In genomic region chr13:110978390-110978789, GRCh38 we compare ENCODE assay signal across 31 cellular contexts.
"Had no signal": no experiment of that assay in that cellular context is flagged by ENCODE, and none has a peak within 500 bp of the region (broad histone marks: within the 10 kb centered on the region; RNA-seq: fewer than 3 reads in every experiment).

No MANE protein-coding gene starts in this region.

- H3K36me3 Mint-ChIP-seq: activated naive CD4-positive, alpha-beta T cell treated with anti-CD3 and anti-CD28 coated beads, Interleukin-2, amount 50 U/mL, for 24 hours; activated naive CD8-positive, alpha-beta T cell treated with anti-CD3 and anti-CD28 coated beads, Interleukin-2, amount 10 ng/mL, durations not matched to agents 7 days and 5 days had no signal

- H3K27me3 ChIP-seq: body of pancreas, breast epithelium, Peyer's patch had no signal

- ATAC-seq: activated CD8-positive, alpha-beta T cell treated with anti-CD3 and anti-CD28 coated beads for 36 hours; body of pancreas; PC-3 had no signal

- H3K4me1 Mint-ChIP-seq: activated naive CD4-positive, alpha-beta T cell treated with anti-CD3 and anti-CD28 coated beads, Interleukin-2, amount 50 U/mL, for 24 hours; activated naive CD8-positive, alpha-beta T cell treated with anti-CD3 and anti-CD28 coated beads, Interleukin-2, amount 10 ng/mL, durations not matched to agents 7 days and 5 days had no signal

- H3K27ac Mint-ChIP-seq: activated CD4-positive, alpha-beta T cell treated with anti-CD3 and anti-CD28 coated beads, Interleukin-2, amount 10 ng/mL, durations not matched to agents 24 days and 14 days; activated CD8-positive, alpha-beta T cell treated with anti-CD3 and anti-CD28 coated beads for 36 hours; activated naive CD4-positive, alpha-beta T cell treated with anti-CD3 and anti-CD28 coated beads, Interleukin-2, amount 50 U/mL, for 24 hours; activated naive CD8-positive, alpha-beta T cell treated with anti-CD3 and anti-CD28 coated beads, Interleukin-2, amount 10 ng/mL, durations not matched to agents 7 days and 5 days; activated T-cell treated with anti-CD3 and anti-CD28 coated beads, Interleukin-2, amount 50 U/mL, for 72 hours; activated T-helper 2 cell treated with anti-CD3 and anti-CD28 coated beads, Interferon-gamma antibody, Interleukin-2, Interleukin-4, amounts not matched to agents 10 μg/mL and 5 μg/mL and 100 μg/mL, durations not matched to agents 14 hours and 24 hours and 36 hours; T-helper 1 cell treated with Interleukin-12 subunit alpha and Interleukin-12 subunit beta and Interleukin-4 antibody, amounts not matched to agents 30 μg/mL and 1 μg/mL, for 36 hours; T-helper 2 cell treated with Interferon-gamma antibody and Interleukin-4, amounts not matched to agents 5 μg/mL and 100 μg/mL, for 36 hours had no signal

- H3K4me1 ChIP-seq: body of pancreas, breast epithelium, Peyer's patch, SJSA1 had no signal

- H3K9ac ChIP-seq: SK-N-SH had no signal

- H3K4me3 ChIP-seq: body of pancreas, breast epithelium, Peyer's patch, SJSA1 had no signal

- H3K27ac ChIP-seq: body of pancreas, breast epithelium, Peyer's patch, SJSA1 had no signal

- FAIRE-seq: astrocyte, TTC549 had no signal

- DNase-seq: activated CD4-positive, alpha-beta T cell treated with anti-CD3 and anti-CD28 coated beads, Interleukin-2, amount 10 ng/mL, durations not matched to agents 24 days and 14 days; activated CD4-positive, alpha-beta T cell treated with anti-CD3 and anti-CD28 coated beads, Interleukin-2, amount 50 U/mL, for 4 hours; activated CD8-positive, alpha-beta T cell treated with anti-CD3 and anti-CD28 coated beads for 36 hours; activated gamma-delta T cell; activated naive CD4-positive, alpha-beta T cell treated with Interleukin-2 at 50 U/mL for 16 hours; activated naive CD8-positive, alpha-beta T cell treated with anti-CD3 and anti-CD28 coated beads, Interleukin-2, amount 10 ng/mL, durations not matched to agents 7 days and 5 days; activated T-cell treated with anti-CD3 and anti-CD28 coated beads, Interleukin-2, amount 50 U/mL, for 1 hour; activated T-cell treated with anti-CD3 and anti-CD28 coated beads, Interleukin-2, amount 50 U/mL, for 72 hours; body of pancreas; Karpas-422; NCI-H1105; NCI-H1417 treated with DMSO at 0.1 percent for 48 hours; NCI-H187 treated with DMSO at 0.1 percent for 48 hours; NCI-H2081; NCI-H2171 treated with DMSO at 0.1 percent for 48 hours; NCI-H2227 treated with DMSO at 0.1 percent for 48 hours; NCI-H446 treated with DMSO at 0.1 percent for 48 hours; NCI-H524 treated with DMSO at 0.1 percent for 48 hours; PC-3; Peyer's patch; RPMI8226; SHP77 treated with DMSO at 0.1 percent for 48 hours; SK-N-SH had no signal

- H3K36me3 ChIP-seq: breast epithelium, Peyer's patch, SJSA1 had no signal

- H3K9me3 Mint-ChIP-seq: activated CD8-positive, alpha-beta T cell treated with anti-CD3 and anti-CD28 coated beads for 36 hours; activated naive CD4-positive, alpha-beta T cell treated with anti-CD3 and anti-CD28 coated beads, Interleukin-2, amount 50 U/mL, for 24 hours had no signal

- H3K9me3 ChIP-seq: body of pancreas, breast epithelium, Peyer's patch, SK-N-SH had no signal

- H3K4me3 Mint-ChIP-seq: activated CD4-positive, alpha-beta T cell treated with anti-CD3 and anti-CD28 coated beads, Interleukin-2, amount 10 ng/mL, durations not matched to agents 24 days and 14 days; activated CD8-positive, alpha-beta T cell treated with anti-CD3 and anti-CD28 coated beads for 36 hours; activated naive CD4-positive, alpha-beta T cell treated with anti-CD3 and anti-CD28 coated beads, Interleukin-2, amount 50 U/mL, for 24 hours; activated naive CD8-positive, alpha-beta T cell treated with anti-CD3 and anti-CD28 coated beads, Interleukin-2, amount 10 ng/mL, durations not matched to agents 7 days and 5 days; activated T-cell treated with anti-CD3 and anti-CD28 coated beads, Interleukin-2, amount 50 U/mL, for 72 hours; T-helper 1 cell treated with Interleukin-12 subunit alpha and Interleukin-12 subunit beta and Interleukin-4 antibody, amounts not matched to agents 30 μg/mL and 1 μg/mL, for 36 hours; T-helper 2 cell treated with Interferon-gamma antibody and Interleukin-4, amounts not matched to agents 5 μg/mL and 100 μg/mL, for 36 hours had no signal
